Comparison of ENCODE assay signal across 1 cellular context in genomic region chr12:104399750-104400612, GRCh38.
TF ChIP-seq lines count a peak whose summit lies in the region.

No MANE protein-coding gene starts in this region.

TF ChIP-seq in GM12878, 131 proteins besides CTCF, POLR2A, EP300 and RAD21 (continued from another document):
- no peak for TF ChIP-seq REST (IDR thresholded peaks at IDR 0.05; ENCODE audit: low read depth, low read length)
